ENCODE assay signal across 1 cellular context in genomic region chr3:111668912-111669488, GRCh38.
TF ChIP-seq lines count a peak whose summit lies in the region.

No MANE protein-coding gene starts in this region.

TF ChIP-seq in GM23338, 12 proteins besides CTCF, POLR2A, EP300 and RAD21 (continued from another document):
- TF ChIP-seq REST (IDR thresholded peaks at IDR 0.05; ENCODE audit: unreplicated experiment): no peak
